22 cellular contexts compared by ENCODE assay signal in the genomic region with DNA sequence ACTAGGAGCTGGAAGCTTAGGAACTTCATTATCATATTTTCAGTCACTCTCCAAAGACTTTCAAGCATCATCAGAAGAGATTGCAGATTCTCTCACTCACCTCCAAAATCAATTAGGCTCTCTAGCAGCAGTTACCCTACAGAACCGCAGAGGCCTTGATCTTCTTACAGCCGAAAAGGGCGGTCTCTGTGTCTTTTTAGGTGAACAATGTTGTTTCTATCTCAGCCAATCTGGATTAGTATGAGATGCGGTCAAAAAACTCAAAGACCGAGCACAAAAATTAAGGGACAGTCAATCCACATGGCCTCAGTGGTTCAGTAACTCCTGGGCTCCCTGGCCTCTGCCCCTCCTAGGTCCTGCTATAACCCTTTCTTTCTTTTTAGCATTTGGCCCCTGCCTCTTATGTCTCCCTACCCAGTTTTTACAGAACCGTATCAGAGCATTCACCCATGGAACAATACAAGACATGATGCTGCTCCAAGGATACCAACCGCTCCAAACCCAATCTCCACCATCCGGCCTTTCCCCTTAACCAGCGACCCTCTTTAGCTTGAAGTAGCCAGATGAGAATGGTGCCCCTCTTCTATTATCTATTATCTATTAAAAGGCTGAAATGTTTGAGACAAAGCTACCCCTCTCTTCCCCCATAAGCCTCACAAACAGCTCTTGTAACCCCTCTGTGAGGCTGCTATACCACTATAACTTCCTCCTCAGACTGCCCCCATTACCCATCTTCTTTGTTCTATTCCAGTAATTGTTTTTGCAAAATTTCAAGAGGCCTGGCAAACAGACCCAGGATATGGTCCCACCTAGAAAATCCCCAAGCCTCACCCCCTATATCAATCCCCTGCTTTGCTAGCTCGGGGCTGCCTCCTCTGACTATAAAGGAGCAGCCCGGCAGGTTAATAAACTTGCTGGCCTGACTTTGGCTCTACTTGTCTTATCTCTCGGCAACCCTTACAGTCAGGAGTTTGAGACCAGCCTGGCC. TPM values are rescaled to one million over a fixed set of nuclear protein-coding genes. Genes with fewer than 3 reads are reported as not detected.
DNase-seq lines count a peak whose midpoint lies in the region; ATAC-seq and TF ChIP-seq lines count a peak whose summit lies in the region.
"Had no signal": no experiment of that assay in that cellular context is flagged by ENCODE, and none has a peak within 500 bp of the region (broad histone marks: within the 10 kb centered on the region; RNA-seq: fewer than 3 reads in every experiment).

No MANE protein-coding gene starts in this region.

- no peak for TF ChIP-seq CTCF in CD8-positive, alpha-beta T cell (IDR thresholded peaks at IDR 0.05)
- no peak for TF ChIP-seq CTCF in neutrophil (IDR thresholded peaks at IDR 0.05)

- H3K9me3 Mint-ChIP-seq in activated CD8-positive, alpha-beta memory T cell treated with anti-CD3 and anti-CD28 coated beads, Interleukin-2, amount 10 ng/mL, durations not matched to agents 7 days and 5 days (ENCODE audit: low read depth) = peaks cover 3% of the 10 kb centered on the region
- no peaks in the 10 kb centered on the region for H3K9me3 Mint-ChIP-seq in CD8-positive, alpha-beta T cell
- H3K9me3 Mint-ChIP-seq: CD4-positive, alpha-beta T cell; H9 had no signal

- H3K27me3 Mint-ChIP-seq in activated CD8-positive, alpha-beta memory T cell treated with anti-CD3 and anti-CD28 coated beads, Interleukin-2, amount 10 ng/mL, durations not matched to agents 7 days and 5 days = no peaks in the 10 kb centered on the region
- H3K27me3 Mint-ChIP-seq in CD8-positive, alpha-beta T cell (ENCODE audit: low read depth) = no peaks in the 10 kb centered on the region
- H3K27me3 Mint-ChIP-seq: CD4-positive, alpha-beta T cell had no signal

- no peak for DNase-seq in activated CD8-positive, alpha-beta memory T cell treated with anti-CD3 and anti-CD28 coated beads, Interleukin-2, amount 10 ng/mL, durations not matched to agents 7 days and 5 days
- no peak for DNase-seq in activated CD8-positive, alpha-beta memory T cell treated with anti-CD3 and anti-CD28 coated beads, Interleukin-2, amount 50 U/mL, for 48 hours
- peak in 3 of 7 experiments; percentile 41 to 62 (median 61) for DNase-seq in CD8-positive, alpha-beta T cell
- DNase-seq in NCI-H524 treated with DMSO at 0.1 percent for 48 hours (lab: John Stamatoyannopoulos, UW) (peak; percentile 38), RPMI8226 (no peak)
- DNase-seq: BE2C; Calu3; CD4-positive, alpha-beta T cell; H9; Kasumi-1; MM.1S; NCI-H1092 treated with DMSO at 0.1 percent for 48 hours; NCI-H146; NCI-H2081 treated with DMSO at 0.1 percent for 48 hours; NCI-H2227 treated with DMSO at 0.1 percent for 48 hours; NCI-H82; OCI-M1; SHP77 had no signal

- POLR2A ChIA-PET in CD8-positive, alpha-beta T cell (lab: Charles Lee) = interaction anchor here (0.7 to 2.7 kb wide), 12 partner anchors 13 to 78 kb away, joined by 3 to 20 read pairs (median 5); a partner anchor contains a TSS

- peaks cover 28% of the 10 kb centered on the region for H3K4me1 ChIP-seq in CD8-positive, alpha-beta T cell (ENCODE audit: insufficient read depth, low read length)
- peaks cover 16 to 28% of the 10 kb centered on the region in 2 experiments for H3K4me1 ChIP-seq in neutrophil (ENCODE audit: control insufficient read depth in 1 of 2, insufficient read depth in 1 of 2, low read depth in 1 of 2, low read length in 1 of 2)
- H3K4me1 ChIP-seq: BE2C had no signal

- no peaks in the 10 kb centered on the region for H3K27me3 ChIP-seq in CD8-positive, alpha-beta T cell (ENCODE audit: insufficient read depth, low read length)
- no peaks in the 10 kb centered on the region for H3K27me3 ChIP-seq in neutrophil
- H3K27me3 ChIP-seq: BE2C had no signal

- H3K4me3 ChIP-seq in CD8-positive, alpha-beta T cell (ENCODE audit: low read depth, low read length) = peak overlapping the region; percentile 77
- H3K4me3 ChIP-seq in neutrophil (ENCODE audit: low read depth in 1 of 2, low read length in 1 of 2) = no peak overlapping the region

- intact Hi-C loops in CD8-positive, alpha-beta T cell (cut with DNase I, micrococcal nuclease) = loop anchor here (2.0 kb wide), 2 partner anchors 14 to 44 kb away; no protein-coding TSS in a partner anchor

- CTCF ChIA-PET in activated CD8-positive, alpha-beta memory T cell treated with anti-CD3 and anti-CD28 coated beads, Interleukin-2, amount 10 ng/mL, durations not matched to agents 7 days and 5 days (lab: Charles Lee) = interaction anchor here (0.9 to 18.0 kb wide), 6 partner anchors 9 to 78 kb away, joined by 3 to 283 read pairs (median 8); no protein-coding TSS in a partner anchor
- CTCF ChIA-PET in CD8-positive, alpha-beta T cell (lab: Charles Lee) = interaction anchor here (0.6 to 2.8 kb wide), 6 partner anchors 9 to 78 kb away, joined by 3 to 9 read pairs (median 6); no protein-coding TSS in a partner anchor

- H3K4me1 Mint-ChIP-seq in activated CD8-positive, alpha-beta memory T cell treated with anti-CD3 and anti-CD28 coated beads, Interleukin-2, amount 10 ng/mL, durations not matched to agents 7 days and 5 days = peaks cover 20% of the 10 kb centered on the region
- H3K4me1 Mint-ChIP-seq in CD8-positive, alpha-beta T cell (ENCODE audit: low read depth) = peaks cover 23% of the 10 kb centered on the region
- H3K4me1 Mint-ChIP-seq: H9 had no signal

- H3K27ac Mint-ChIP-seq in activated CD8-positive, alpha-beta memory T cell treated with anti-CD3 and anti-CD28 coated beads, Interleukin-2, amount 10 ng/mL, durations not matched to agents 7 days and 5 days = no peak overlapping the region
- H3K27ac Mint-ChIP-seq in CD8-positive, alpha-beta T cell = no peak overlapping the region
- H3K27ac Mint-ChIP-seq: CD4-positive, alpha-beta T cell; H9 had no signal

- H3K27ac ChIP-seq in CD8-positive, alpha-beta T cell (ENCODE audit: low read depth, low read length) = peak overlapping the region; percentile 78
- H3K27ac ChIP-seq in neutrophil = peak overlapping the region; percentile 77
- H3K27ac ChIP-seq: HL-60 had no signal

- peak; percentile 54 for ATAC-seq in activated CD8-positive, alpha-beta memory T cell treated with anti-CD3 and anti-CD28 coated beads, Interleukin-2, amount 10 ng/mL, durations not matched to agents 7 days and 5 days
- ATAC-seq in CD8-positive, alpha-beta T cell = peak; percentile 64
- ATAC-seq in HG03097 (IDR thresholded peaks at IDR 0.05; ENCODE audit: low FRiP score, unreplicated experiment) = no peak

- no peak overlapping the region for H3K4me3 Mint-ChIP-seq in activated CD8-positive, alpha-beta memory T cell treated with anti-CD3 and anti-CD28 coated beads, Interleukin-2, amount 10 ng/mL, durations not matched to agents 7 days and 5 days
- no peak overlapping the region for H3K4me3 Mint-ChIP-seq in CD8-positive, alpha-beta T cell
- H3K4me3 Mint-ChIP-seq: CD4-positive, alpha-beta T cell; H9 had no signal

- H3K9me3 ChIP-seq in CD8-positive, alpha-beta T cell (ENCODE audit: low read length) = no peaks in the 10 kb centered on the region
- H3K9me3 ChIP-seq in neutrophil = no peaks in the 10 kb centered on the region
- H3K9me3 ChIP-seq: BE2C had no signal

- H3K36me3 Mint-ChIP-seq in activated CD8-positive, alpha-beta memory T cell treated with anti-CD3 and anti-CD28 coated beads, Interleukin-2, amount 10 ng/mL, durations not matched to agents 7 days and 5 days = peaks cover 14% of the 10 kb centered on the region
- H3K36me3 Mint-ChIP-seq in CD8-positive, alpha-beta T cell = peaks cover 7% of the 10 kb centered on the region

- H3K36me3 ChIP-seq in CD8-positive, alpha-beta T cell (ENCODE audit: insufficient read depth, low read length) = no peaks in the 10 kb centered on the region
- H3K36me3 ChIP-seq in neutrophil = no peaks in the 10 kb centered on the region
- H3K36me3 ChIP-seq: BE2C had no signal

RNA-seq across cellular contexts. Expression of a gene that starts 18.7 kb away (rescaled TPM):
- total RNA-seq in activated CD8-positive, alpha-beta memory T cell treated with anti-CD3 and anti-CD28 coated beads, Interleukin-2, amount 10 ng/mL, durations not matched to agents 7 days and 5 days = 10 to 100 TPM in 1 of 2 experiments, 1 to 10 TPM in 1; 4.8 to 10.1 TPM
- total RNA-seq in CD8-positive, alpha-beta T cell = 1 to 10 TPM; 1.6 to 2.4 TPM
- total RNA-seq: Calu3, H9, HT1080 had no signal

RNA-seq across cellular contexts. Expression of a gene that starts 48.5 kb away (rescaled TPM):
- 1,000 to 10,000 TPM; 2,070 to 2,300 TPM for total RNA-seq in activated CD8-positive, alpha-beta memory T cell treated with anti-CD3 and anti-CD28 coated beads, Interleukin-2, amount 10 ng/mL, durations not matched to agents 7 days and 5 days
- total RNA-seq in CD8-positive, alpha-beta T cell = 100 to 1,000 TPM; 130 to 136 TPM

Comparison
In these comparisons a context has a peak if more than half of its experiments do, and no peak if none do; other contexts are left out.
1. RNA of a gene that starts 48.5 kb away (total RNA-seq): 2,070 to 2,300 TPM in activated CD8-positive, alpha-beta memory T cell treated with anti-CD3 and anti-CD28 coated beads, Interleukin-2, amount 10 ng/mL, durations not matched to agents 7 days and 5 days; 130 to 136 TPM in CD8-positive, alpha-beta T cell; every median in the first group is over 10 times any median in the second.